In genomic region chr5:174745495-174745894, GRCh38 we compare ENCODE assay signal across 30 cellular contexts. TPM values are rescaled to one million over a fixed set of nuclear protein-coding genes. Genes with fewer than 3 reads are reported as not detected.
"Had no signal": no experiment of that assay in that cellular context is flagged by ENCODE, and none has a peak within 500 bp of the region (broad histone marks: within the 10 kb centered on the region; RNA-seq: fewer than 3 reads in every experiment).

No MANE protein-coding gene starts in this region.

- DNase-seq: activated CD4-positive, alpha-beta memory T cell treated with anti-CD3 and anti-CD28 coated beads, Interleukin-2, amount 10 ng/mL, durations not matched to agents 7 days and 5 days; activated CD4-positive, alpha-beta T cell treated with anti-CD3 and anti-CD28 coated beads for 1 hour; activated CD4-positive, alpha-beta T cell treated with anti-CD3 and anti-CD28 coated beads, Interleukin-2, amount 10 ng/mL, durations not matched to agents 7 days and 5 days; activated CD8-positive, alpha-beta memory T cell treated with anti-CD3 and anti-CD28 coated beads, Interleukin-2, amount 50 U/mL, for 48 hours; activated gamma-delta T cell; activated naive CD4-positive, alpha-beta T cell treated with anti-CD3 and anti-CD28 coated beads, Interleukin-2, amount 10 ng/mL, durations not matched to agents 7 days and 5 days; activated naive CD8-positive, alpha-beta T cell treated with anti-CD3 and anti-CD28 coated beads, Interleukin-2, amount 10 ng/mL, durations not matched to agents 7 days and 5 days; activated T-cell treated with anti-CD3 and anti-CD28 coated beads, Interleukin-2, amount 50 U/mL, for 24 hours; gastrocnemius medialis; hypothalamus; immature natural killer cell; left lung; lower lobe of right lung; mesendoderm; mucosa of descending colon; pancreas; psoas muscle; spleen; stimulated activated naive CD4-positive, alpha-beta T cell treated with Interleukin-2 at 50 U/mL for 16 hours; SW 1271; T1000 had no signal

- H3K27ac Mint-ChIP-seq: activated CD4-positive, alpha-beta memory T cell treated with anti-CD3 and anti-CD28 coated beads, Interleukin-2, amount 10 ng/mL, durations not matched to agents 7 days and 5 days; activated CD4-positive, alpha-beta T cell treated with anti-CD3 and anti-CD28 coated beads, Interleukin-2, amount 10 ng/mL, durations not matched to agents 7 days and 5 days; activated naive CD4-positive, alpha-beta T cell treated with anti-CD3 and anti-CD28 coated beads, Interleukin-2, amount 10 ng/mL, durations not matched to agents 7 days and 5 days; activated naive CD8-positive, alpha-beta T cell treated with anti-CD3 and anti-CD28 coated beads, Interleukin-2, amount 10 ng/mL, durations not matched to agents 7 days and 5 days; activated T-cell treated with anti-CD3 and anti-CD28 coated beads, Interleukin-2, amount 50 U/mL, for 24 hours; dendritic cell treated with granulocyte-macrophage colony-stimulating factor and Interleukin-4, amounts not matched to agents 40 ng/mL and 50 ng/mL, for 4 days; immature natural killer cell; natural killer cell treated with Interleukin-12 subunit alpha and Interleukin-12 subunit beta and Interleukin-15 and Interleukin-18, amount 100 ng/mL, for 72 hours; T-helper 1 cell treated with Interleukin-12 subunit alpha and Interleukin-12 subunit beta and Interleukin-4 antibody, amounts not matched to agents 30 μg/mL and 1 μg/mL, for 36 hours had no signal

- H3K4me1 Mint-ChIP-seq: activated CD4-positive, alpha-beta memory T cell treated with anti-CD3 and anti-CD28 coated beads, Interleukin-2, amount 10 ng/mL, durations not matched to agents 7 days and 5 days; activated CD4-positive, alpha-beta T cell treated with anti-CD3 and anti-CD28 coated beads, Interleukin-2, amount 10 ng/mL, durations not matched to agents 7 days and 5 days; activated naive CD4-positive, alpha-beta T cell treated with anti-CD3 and anti-CD28 coated beads, Interleukin-2, amount 10 ng/mL, durations not matched to agents 7 days and 5 days; activated naive CD8-positive, alpha-beta T cell treated with anti-CD3 and anti-CD28 coated beads, Interleukin-2, amount 10 ng/mL, durations not matched to agents 7 days and 5 days; central memory CD8-positive, alpha-beta T cell; immature natural killer cell had no signal

- H3K27me3 ChIP-seq: right atrium auricular region had no signal

- H3K4me3 Mint-ChIP-seq: activated CD4-positive, alpha-beta memory T cell treated with anti-CD3 and anti-CD28 coated beads, Interleukin-2, amount 10 ng/mL, durations not matched to agents 7 days and 5 days; activated CD4-positive, alpha-beta T cell treated with anti-CD3 and anti-CD28 coated beads, Interleukin-2, amount 10 ng/mL, durations not matched to agents 7 days and 5 days; activated naive CD4-positive, alpha-beta T cell treated with anti-CD3 and anti-CD28 coated beads, Interleukin-2, amount 10 ng/mL, durations not matched to agents 7 days and 5 days; activated naive CD8-positive, alpha-beta T cell treated with anti-CD3 and anti-CD28 coated beads, Interleukin-2, amount 10 ng/mL, durations not matched to agents 7 days and 5 days; activated T-cell treated with anti-CD3 and anti-CD28 coated beads, Interleukin-2, amount 50 U/mL, for 24 hours; central memory CD8-positive, alpha-beta T cell; dendritic cell treated with granulocyte-macrophage colony-stimulating factor and Interleukin-4, amounts not matched to agents 40 ng/mL and 50 ng/mL, for 4 days; immature natural killer cell; natural killer cell treated with Interleukin-12 subunit alpha and Interleukin-12 subunit beta and Interleukin-15 and Interleukin-18, amount 100 ng/mL, for 72 hours; T-helper 1 cell treated with Interleukin-12 subunit alpha and Interleukin-12 subunit beta and Interleukin-4 antibody, amounts not matched to agents 30 μg/mL and 1 μg/mL, for 36 hours had no signal

- H3K36me3 ChIP-seq: gastrocnemius medialis, left lung, lower lobe of right lung, pancreas, right atrium auricular region, spleen, tibial nerve had no signal

- H3K9me3 ChIP-seq: gastrocnemius medialis, left lung, lower lobe of right lung, mucosa of descending colon, pancreas, psoas muscle, right atrium auricular region, spleen, tibial nerve had no signal

- H3K4me1 ChIP-seq: gastrocnemius medialis, left lung, lower lobe of right lung, pancreas, psoas muscle, right atrium auricular region, spleen, tibial nerve had no signal

- H3K36me3 Mint-ChIP-seq: immature natural killer cell; natural killer cell treated with Interleukin-12 subunit alpha and Interleukin-12 subunit beta and Interleukin-15 and Interleukin-18, amount 100 ng/mL, for 72 hours had no signal

- FAIRE-seq: astrocyte, endometrium, pancreas had no signal

- H3K27ac ChIP-seq: gastrocnemius medialis, left lung, lower lobe of right lung, pancreas, psoas muscle, right atrium auricular region, spleen, tibial nerve had no signal

- H3K4me3 ChIP-seq: gastrocnemius medialis, left lung, lower lobe of right lung, mucosa of descending colon, pancreas, psoas muscle, right atrium auricular region, spleen, tibial nerve had no signal

RNA-seq across cellular contexts. Expression of gene MSX2, which starts 21.1 kb away (rescaled TPM):
- total RNA-seq: activated CD4-positive, alpha-beta memory T cell treated with anti-CD3 and anti-CD28 coated beads, Interleukin-2, amount 10 ng/mL, durations not matched to agents 7 days and 5 days; activated naive CD8-positive, alpha-beta T cell treated with anti-CD3 and anti-CD28 coated beads, Interleukin-2, amount 10 ng/mL, durations not matched to agents 7 days and 5 days; natural killer cell treated with Interleukin-12 subunit alpha and Interleukin-12 subunit beta and Interleukin-15 and Interleukin-18, amount 100 ng/mL, for 72 hours; temporal lobe had no signal
- polyA plus RNA-seq: immature natural killer cell had no signal
